In the genomic region with DNA sequence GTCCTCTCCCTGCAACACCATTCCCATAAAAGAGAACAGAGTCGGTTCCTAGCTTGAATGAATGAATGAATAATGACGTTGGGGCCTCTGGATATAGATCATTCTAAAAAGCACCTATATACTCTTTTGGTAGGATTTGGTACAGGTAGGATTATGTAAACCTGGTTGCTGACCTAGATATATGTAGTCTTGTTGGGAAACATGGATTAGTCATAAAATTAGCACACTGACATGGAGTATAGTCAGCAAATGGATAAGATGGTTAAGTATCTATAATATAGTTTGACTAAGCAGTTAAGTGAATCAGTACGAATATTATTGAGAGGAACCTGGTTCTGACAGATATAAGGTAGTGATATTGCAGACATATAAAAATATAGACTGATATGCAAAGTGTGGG, we compare ENCODE assay signal across 25 cellular contexts.
"Had no signal": no experiment of that assay in that cellular context is flagged by ENCODE, and none has a peak within 500 bp of the region (broad histone marks: within the 10 kb centered on the region; RNA-seq: fewer than 3 reads in every experiment).

No MANE protein-coding gene starts in this region.

- H3K4me3 ChIP-seq: heart left ventricle, pancreas, stomach, transverse colon had no signal

- H3K27ac ChIP-seq: epithelial cell of prostate, heart left ventricle, pancreas, transverse colon had no signal

- H3K27ac Mint-ChIP-seq: activated B cell treated with CpG ODN at 0.5 μM for 24 hours; activated CD8-positive, alpha-beta T cell treated with anti-CD3 and anti-CD28 coated beads for 36 hours; activated T-helper 17 cell treated with anti-CD3 and anti-CD28 coated beads, Interleukin-2, amount 50 U/mL, for 72 hours; immature natural killer cell; mesothelial cell of epicardium; naive B cell; T-helper 2 cell treated with Interferon-gamma antibody and Interleukin-4, amounts not matched to agents 5 μg/mL and 100 μg/mL, for 36 hours had no signal

- H3K36me3 ChIP-seq: heart left ventricle, pancreas, stomach, transverse colon had no signal

- H3K27me3 ChIP-seq: heart left ventricle, pancreas, stomach, transverse colon had no signal

- ATAC-seq: activated CD8-positive, alpha-beta T cell treated with anti-CD3 and anti-CD28 coated beads for 36 hours; activated T-cell treated with anti-CD3 and anti-CD28 coated beads, Interleukin-2, amount 50 U/mL, for 4 hours; activated T-helper 17 cell treated with anti-CD3 and anti-CD28 coated beads, Interleukin-2, amount 50 U/mL, for 72 hours; left colon had no signal

- H3K4me3 Mint-ChIP-seq: activated B cell treated with CpG ODN at 0.5 μM for 24 hours; activated CD8-positive, alpha-beta T cell treated with anti-CD3 and anti-CD28 coated beads for 36 hours; activated T-cell treated with anti-CD3 and anti-CD28 coated beads, Interleukin-2, amount 50 U/mL, for 4 hours; activated T-helper 17 cell treated with anti-CD3 and anti-CD28 coated beads, Interleukin-2, amount 50 U/mL, for 72 hours; immature natural killer cell; mesothelial cell of epicardium; naive B cell; T-helper 2 cell treated with Interferon-gamma antibody and Interleukin-4, amounts not matched to agents 5 μg/mL and 100 μg/mL, for 36 hours had no signal

- H3K9me3 ChIP-seq: heart left ventricle, pancreas, stomach, transverse colon had no signal

- H3K4me1 Mint-ChIP-seq: activated B cell treated with CpG ODN at 0.5 μM for 24 hours had no signal

- H3K9me3 Mint-ChIP-seq: activated B cell treated with CpG ODN at 0.5 μM for 24 hours; activated T-helper 17 cell treated with anti-CD3 and anti-CD28 coated beads, Interleukin-2, amount 50 U/mL, for 72 hours; immature natural killer cell; naive B cell; T-helper 2 cell treated with Interferon-gamma antibody and Interleukin-4, amounts not matched to agents 5 μg/mL and 100 μg/mL, for 36 hours had no signal

- H3K36me3 Mint-ChIP-seq: immature natural killer cell had no signal

- H3K4me1 ChIP-seq: pancreas had no signal

- H3K27me3 Mint-ChIP-seq: activated B cell treated with CpG ODN at 0.5 μM for 24 hours; activated CD8-positive, alpha-beta T cell treated with anti-CD3 and anti-CD28 coated beads for 36 hours; activated T-helper 17 cell treated with anti-CD3 and anti-CD28 coated beads, Interleukin-2, amount 50 U/mL, for 72 hours; naive B cell had no signal

- DNase-seq: activated B cell treated with CpG ODN at 0.5 μM for 24 hours; activated CD4-positive, alpha-beta T cell treated with anti-CD3 and anti-CD28 coated beads, Interleukin-2, amount 50 U/mL, for 1 hour; activated CD8-positive, alpha-beta T cell treated with anti-CD3 and anti-CD28 coated beads for 36 hours; activated gamma-delta T cell treated with Interleukin-2 at 50 U/mL for 16 hours; activated naive CD4-positive, alpha-beta T cell treated with anti-CD3 and anti-CD28 coated beads, Interleukin-2, amount 50 U/mL, for 16 hours; activated T-cell treated with anti-CD3 and anti-CD28 coated beads, Interleukin-2, amount 50 U/mL, for 4 hours; amniotic stem cell; dermis blood vessel endothelial cell; effector CD4-positive, alpha-beta T cell; heart left ventricle; hypothalamus; immature natural killer cell; kidney; left colon; naive B cell; nucleus accumbens; pancreas; stimulated activated CD4-positive, alpha-beta T cell treated with anti-CD3 and anti-CD28 coated beads, Interleukin-2, amount 100 ng/mL, for 48 hours; stomach; T-helper 1 cell; transverse colon had no signal
